Comparison of ENCODE assay signal across 1 cellular context in genomic region chr5:140174472-140175366, GRCh38.
TF ChIP-seq lines count a peak whose summit lies in the region.

Gene CYSTM1 (plus strand): TSS chr5:140175188. CDS start chr5:140194466, 19,278 bp downstream.

TF ChIP-seq in HEK293, 187 proteins besides CTCF, POLR2A, EP300 and RAD21 (continued from another document and continues in another):
- TF ChIP-seq SETDB1 (IDR thresholded peaks at IDR 0.05; ENCODE audit: insufficient read length, low read length) (no peak), PBX3 (CRISPR knock-in tag; IDR thresholded peaks at IDR 0.05) (no peak), MEIS1 (CRISPR knock-in tag; IDR thresholded peaks at IDR 0.05; ENCODE audit: borderline replicate concordance) (no peak), ZNF548 (tag by site-specific recombination; IDR thresholded peaks at IDR 0.05) (no peak), ZBTB11 (tag by site-specific recombination; conservative IDR thresholded peaks at IDR 0.05; ENCODE audit: low read depth) (peak; percentile 64), ZNF626 (tag by site-specific recombination; IDR thresholded peaks at IDR 0.05) (no peak), INSM2 (tag by site-specific recombination; IDR thresholded peaks at IDR 0.05) (no peak), GLIS1 (tag by site-specific recombination; IDR thresholded peaks at IDR 0.05) (peak; percentile 57), ZBTB10 (tag by site-specific recombination; IDR thresholded peaks at IDR 0.05) (peak; percentile 90), KLF9 (tag by site-specific recombination; IDR thresholded peaks at IDR 0.05; ENCODE audit: low read depth) (peak; percentile 93), ZNF639 (tag by site-specific recombination; IDR thresholded peaks at IDR 0.05) (no peak), YY2 (tag by site-specific recombination; IDR thresholded peaks at IDR 0.05) (no peak), ATF2 (tag by site-specific recombination; IDR thresholded peaks at IDR 0.05; ENCODE audit: low read depth) (peak; percentile 90), ZBTB44 (tag by site-specific recombination; IDR thresholded peaks at IDR 0.05) (peak; percentile 59), RBAK (tag by site-specific recombination; IDR thresholded peaks at IDR 0.05) (no peak), ZNF248 (tag by site-specific recombination; IDR thresholded peaks at IDR 0.05) (no peak), ZNF2 (tag by site-specific recombination; IDR thresholded peaks at IDR 0.05) (peak; percentile 50), ZBTB1 (tag by site-specific recombination; IDR thresholded peaks at IDR 0.05) (no peak), ZNF629 (tag by site-specific recombination; IDR thresholded peaks at IDR 0.05) (peak; percentile 99), PRDM2 (tag by site-specific recombination; IDR thresholded peaks at IDR 0.05; ENCODE audit: borderline replicate concordance) (no peak), ZEB2 (tag by site-specific recombination; IDR thresholded peaks at IDR 0.05) (peak; percentile 99), SP2 (tag by site-specific recombination; IDR thresholded peaks at IDR 0.05) (peak; percentile 87), ZNF561 (tag by site-specific recombination; IDR thresholded peaks at IDR 0.05; ENCODE audit: borderline replicate concordance) (peak; percentile 15; the same call in 1 of the 2 replicates), ZNF335 (tag by site-specific recombination; conservative IDR thresholded peaks at IDR 0.05) (peak; percentile 88), ZNF280C (tag by site-specific recombination; IDR thresholded peaks at IDR 0.05) (no peak), ZNF426 (tag by site-specific recombination; IDR thresholded peaks at IDR 0.05) (no peak), ZNF23 (tag by site-specific recombination; IDR thresholded peaks at IDR 0.05; ENCODE audit: borderline replicate concordance) (no peak), ZNF707 (tag by site-specific recombination; IDR thresholded peaks at IDR 0.05) (no peak), ZNF501 (tag by site-specific recombination; IDR thresholded peaks at IDR 0.05) (no peak; the same call in 1 of the 2 replicates), ZNF394 (tag by site-specific recombination; IDR thresholded peaks at IDR 0.05; ENCODE audit: borderline replicate concordance) (peak; percentile 55; the same call in 1 of the 2 replicates)
